ENCODE assay signal across 2 cellular contexts in genomic region chr15:58462547-58462946, GRCh38.
A peak's percentile ranks its signal among the peaks of the same experiment; 100 is the strongest.
TF ChIP-seq lines count a peak whose summit lies in the region.

No MANE protein-coding gene starts in this region.

TF ChIP-seq in Ishikawa, 13 proteins besides CTCF, POLR2A, EP300 and RAD21 (continued from another document):
- TF ChIP-seq, protein P1, sequence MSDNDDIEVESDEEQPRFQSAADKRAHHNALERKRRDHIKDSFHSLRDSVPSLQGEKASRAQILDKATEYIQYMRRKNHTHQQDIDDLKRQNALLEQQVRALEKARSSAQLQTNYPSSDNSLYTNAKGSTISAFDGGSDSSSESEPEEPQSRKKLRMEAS (IDR thresholded peaks at IDR 0.05): peak; percentile 13; the same call in 1 of the 2 replicates
- no peak for TF ChIP-seq EGR1 (IDR thresholded peaks at IDR 0.05)
- no peak for TF ChIP-seq ZBTB7A (IDR thresholded peaks at IDR 0.05; ENCODE audit: low read depth)
- no peak for TF ChIP-seq TAF1 (IDR thresholded peaks at IDR 0.05; ENCODE audit: low read depth)

TF ChIP-seq in WTC11, 78 proteins besides CTCF, POLR2A, EP300 and RAD21 (continued from another document):
- TF ChIP-seq ZNF396 (CRISPR knock-in tag; IDR thresholded peaks at IDR 0.05; ENCODE audit: borderline replicate concordance) (no peak), FOXK1 (CRISPR knock-in tag; IDR thresholded peaks at IDR 0.05) (no peak), ZNF138 (CRISPR knock-in tag; conservative IDR thresholded peaks at IDR 0.05) (no peak), GTF2I (CRISPR knock-in tag; conservative IDR thresholded peaks at IDR 0.05) (no peak), MXD4 (CRISPR knock-in tag; IDR thresholded peaks at IDR 0.05; ENCODE audit: borderline replicate concordance) (no peak), SMAD4 (CRISPR knock-in tag; IDR thresholded peaks at IDR 0.05) (no peak), CREB1 (CRISPR knock-in tag; IDR thresholded peaks at IDR 0.05) (no peak), NFATC4 (CRISPR knock-in tag; IDR thresholded peaks at IDR 0.05) (no peak)
- TF ChIP-seq, protein P2, sequence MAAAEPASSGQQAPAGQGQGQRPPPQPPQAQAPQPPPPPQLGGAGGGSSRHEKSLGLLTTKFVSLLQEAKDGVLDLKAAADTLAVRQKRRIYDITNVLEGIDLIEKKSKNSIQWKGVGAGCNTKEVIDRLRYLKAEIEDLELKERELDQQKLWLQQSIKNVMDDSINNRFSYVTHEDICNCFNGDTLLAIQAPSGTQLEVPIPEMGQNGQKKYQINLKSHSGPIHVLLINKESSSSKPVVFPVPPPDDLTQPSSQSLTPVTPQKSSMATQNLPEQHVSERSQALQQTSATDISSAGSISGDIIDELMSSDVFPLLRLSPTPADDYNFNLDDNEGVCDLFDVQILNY (CRISPR knock-in tag; IDR thresholded peaks at IDR 0.05): no peak
TF ChIP-seq in WTC11: peak in this region for 0.
